Comparison of ENCODE assay signal across 16 cellular contexts in genomic region chr21:45994086-45994661, GRCh38. TPM values are rescaled to one million over a fixed set of nuclear protein-coding genes. Genes with fewer than 3 reads are reported as not detected.
DNase-seq lines count a peak whose midpoint lies in the region; ATAC-seq and TF ChIP-seq lines count a peak whose summit lies in the region.
"Had no signal": no experiment of that assay in that cellular context is flagged by ENCODE, and none has a peak within 500 bp of the region (broad histone marks: within the 10 kb centered on the region; RNA-seq: fewer than 3 reads in every experiment).

No MANE protein-coding gene starts in this region.

- H3K9me3 ChIP-seq in HCT116 (ENCODE audit: control insufficient read depth in 1 of 2, insufficient read depth in 1 of 2, low read depth in 1 of 2, low read length in 2 of 2) (no peaks in the 10 kb centered on the region), stomach (no peaks in the 10 kb centered on the region)
- H3K9me3 ChIP-seq: pancreas had no signal

- POLR2A ChIA-PET in HCT116 (lab: Charles Lee): no interaction called here

- no peaks in the 10 kb centered on the region for H3K79me2 ChIP-seq in HCT116 (ENCODE audit: insufficient read depth, low read length)

- no TSS peak for BruUV-seq in HCT116 (replicated peaks; lab: Mats Ljungman, UMichigan)

- no peak for TF ChIP-seq POLR2A in HCT116 (IDR thresholded peaks at IDR 0.05; ENCODE audit: borderline replicate concordance, extremely low read depth, insufficient read depth, insufficient read length)
- TF ChIP-seq POLR2A in stomach (IDR thresholded peaks at IDR 0.05): no peak

- H3K27me3 Mint-ChIP-seq in chondrocyte (ENCODE audit: low read depth): no peaks in the 10 kb centered on the region
- H3K27me3 Mint-ChIP-seq: activated CD4-positive, alpha-beta memory T cell treated with anti-CD3 and anti-CD28 coated beads, Interleukin-2, amount 10 ng/mL, durations not matched to agents 7 days and 5 days; activated naive CD8-positive, alpha-beta T cell had no signal

- peaks cover 0 to 4% of the 10 kb centered on the region in 2 experiments; a peak in 2 of 4 replicates for H3K36me3 ChIP-seq in HCT116 (ENCODE audit: control insufficient read depth in 1 of 2, insufficient read depth in 2 of 2, low read length in 2 of 2)
- peaks cover 32 to 99% (median 87%) of the 10 kb centered on the region in 4 donors for H3K36me3 ChIP-seq in stomach
- H3K36me3 ChIP-seq: pancreas had no signal

- no peak for TF ChIP-seq RAD21 in HCT116 (IDR thresholded peaks at IDR 0.05; ENCODE audit: low read depth)

- TF ChIP-seq EP300 in stomach (IDR thresholded peaks at IDR 0.05): no peak

- H3K27ac ChIP-seq in HCT116 (ENCODE audit: low read depth, low read length): peak overlapping the region; percentile 78; the same call in 1 of the 2 replicates
- peak overlapping the region in 4 of 5 donors; percentile 36 to 72 (median 62) for H3K27ac ChIP-seq in stomach
- H3K27ac ChIP-seq: HL-60, pancreas had no signal

- CTCF ChIA-PET in HCT116 (lab: Charles Lee): no interaction called here

- peaks cover 21 to 23% of the 10 kb centered on the region in 2 experiments for H3K4me1 ChIP-seq in HCT116 (ENCODE audit: control insufficient read depth in 1 of 2, insufficient read depth in 2 of 2, low read length in 2 of 2)
- H3K4me1 ChIP-seq in stomach: peaks cover 0 to 18% (median 8%) of the 10 kb centered on the region in 4 donors
- H3K4me1 ChIP-seq: pancreas had no signal

- no peak overlapping the region for H3K27ac Mint-ChIP-seq in chondrocyte (ENCODE audit: unreplicated experiment)
- H3K27ac Mint-ChIP-seq: activated CD4-positive, alpha-beta memory T cell treated with anti-CD3 and anti-CD28 coated beads, Interleukin-2, amount 10 ng/mL, durations not matched to agents 7 days and 5 days; activated naive CD8-positive, alpha-beta T cell; CD8-positive, alpha-beta memory T cell had no signal

- TF ChIP-seq CTCF in HCT116 (IDR thresholded peaks at IDR 0.05 in 2 of 3, conservative IDR thresholded peaks at IDR 0.05 in 1 of 3; ENCODE audit: borderline replicate concordance in 1 of 3, insufficient read depth in 1 of 3, low read depth in 2 of 3, low read length in 2 of 3): no peak
- TF ChIP-seq CTCF in chondrocyte (IDR thresholded peaks at IDR 0.05): no peak
- TF ChIP-seq CTCF in stomach (IDR thresholded peaks at IDR 0.05): no peak

- H3K9me2 ChIP-seq in HCT116 (ENCODE audit: insufficient read depth): no peaks in the 10 kb centered on the region

- no peak for ATAC-seq in HCT116
- ATAC-seq in left colon: no peak
- ATAC-seq in GM18858 (IDR thresholded peaks at IDR 0.05; ENCODE audit: unreplicated experiment): no peak
- ATAC-seq: pancreas had no signal

- RAD21 ChIA-PET in HCT116 (lab: Charles Lee; ENCODE audit: low non-redundant PET in 1 of 2, low total read pairs in 2 of 2, uncharacterized antibody in 2 of 2, unreplicated experiment in 2 of 2): no interaction called here

- H3K27me3 ChIP-seq in HCT116 (ENCODE audit: insufficient read depth, low read length) (no peaks in the 10 kb centered on the region), stomach (no peaks in the 10 kb centered on the region)
- H3K27me3 ChIP-seq: pancreas had no signal

- no peak overlapping the region for H2AFZ ChIP-seq in HCT116 (ENCODE audit: low read depth, low read length, poor library complexity, severe bottlenecking)
- H2AFZ ChIP-seq: PC-9 had no signal

- intact Hi-C loops in HCT116 (cut with micrococcal nuclease) (no loop called here), left colon (cut with DNase I, micrococcal nuclease) (no loop called here), stomach (cut with DNase I; ENCODE audit: low total_unique reads) (loop anchor here (10.0 kb wide), 2 partner anchors 61 to 131 kb away; no protein-coding TSS in a partner anchor)

- no peaks in the 10 kb centered on the region for H3K9me3 Mint-ChIP-seq in chondrocyte (ENCODE audit: low read depth)
- H3K9me3 Mint-ChIP-seq: activated CD4-positive, alpha-beta memory T cell treated with anti-CD3 and anti-CD28 coated beads, Interleukin-2, amount 10 ng/mL, durations not matched to agents 7 days and 5 days; CD8-positive, alpha-beta memory T cell had no signal

- no peak overlapping the region for H3K9ac ChIP-seq in HCT116 (ENCODE audit: low read length)

- peaks cover 4% of the 10 kb centered on the region for H3K4me1 Mint-ChIP-seq in chondrocyte (ENCODE audit: low read depth)
- H3K4me1 Mint-ChIP-seq: activated CD4-positive, alpha-beta memory T cell treated with anti-CD3 and anti-CD28 coated beads, Interleukin-2, amount 10 ng/mL, durations not matched to agents 7 days and 5 days; CD8-positive, alpha-beta memory T cell had no signal

- 87 to 93% (median 89%) methylated on average over 22 to 24 of the region's 24 CpGs for WGBS in stomach, 5 donors

- no peak overlapping the region for H3K4me3 ChIP-seq in HCT116 (replicated peaks in 1 of 2; ENCODE audit: low read depth in 1 of 2, low read length in 2 of 2)
- H3K4me3 ChIP-seq in stomach: no peak overlapping the region
- H3K4me3 ChIP-seq: pancreas, PC-9 had no signal

- no peak overlapping the region for H3K4me2 ChIP-seq in HCT116 (ENCODE audit: low read length)
- H3K4me2 ChIP-seq: PC-9 had no signal

- no peak overlapping the region for H3K4me3 Mint-ChIP-seq in chondrocyte (ENCODE audit: unreplicated experiment)
- H3K4me3 Mint-ChIP-seq: activated CD4-positive, alpha-beta memory T cell treated with anti-CD3 and anti-CD28 coated beads, Interleukin-2, amount 10 ng/mL, durations not matched to agents 7 days and 5 days; activated naive CD8-positive, alpha-beta T cell; CD8-positive, alpha-beta memory T cell had no signal

- H4K20me1 ChIP-seq in HCT116 (ENCODE audit: insufficient read depth): no peaks in the 10 kb centered on the region

- DNase-seq in HCT116 (ENCODE audit: low read depth, low spot score) (no peak), chondrocyte (ENCODE audit: low spot score) (peak; percentile 71), left colon (peak; percentile 2 to 21), stomach (peak; percentile 17), retina (no peak), NCI-H1694 treated with DMSO at 0.1 percent for 48 hours (lab: John Stamatoyannopoulos, UW) (no peak), cerebellar nuclear complex (lab: John Stamatoyannopoulos, UW) (no peak)
- DNase-seq: activated CD4-positive, alpha-beta memory T cell treated with anti-CD3 and anti-CD28 coated beads, Interleukin-2, amount 10 ng/mL, durations not matched to agents 7 days and 5 days; PC-9; stimulated activated CD4-positive, alpha-beta T cell treated with anti-CD3 and anti-CD28 coated beads, Interleukin-4, amount 100 ng/mL, for 24 hours; stimulated activated naive CD4-positive, alpha-beta T cell treated with Interleukin-2 at 50 U/mL for 16 hours had no signal

- H3K36me3 Mint-ChIP-seq in chondrocyte (ENCODE audit: low read depth): peaks cover 12% of the 10 kb centered on the region
- H3K36me3 Mint-ChIP-seq: activated naive CD8-positive, alpha-beta T cell; CD8-positive, alpha-beta memory T cell had no signal

TF ChIP-seq in HCT116, 20 proteins besides CTCF, POLR2A, EP300 and RAD21 (continues in another document):
- no peak for TF ChIP-seq EZH2 (IDR thresholded peaks at IDR 0.05)
- TF ChIP-seq TCF7L2 (IDR thresholded peaks at IDR 0.05; ENCODE audit: borderline replicate concordance, extremely low read depth, insufficient read depth, insufficient read length): no peak
- TF ChIP-seq EGR1 (IDR thresholded peaks at IDR 0.05; ENCODE audit: low read depth): no peak
- no peak for TF ChIP-seq ATF3 (IDR thresholded peaks at IDR 0.05)
- no peak for TF ChIP-seq ZNF274 (IDR thresholded peaks at IDR 0.05; ENCODE audit: low read depth, low read length)
- TF ChIP-seq ELF1 (IDR thresholded peaks at IDR 0.05; ENCODE audit: borderline replicate concordance, low read depth): no peak
- no peak for TF ChIP-seq ZFX (IDR thresholded peaks at IDR 0.05)
- TF ChIP-seq FOSL1 (IDR thresholded peaks at IDR 0.05; ENCODE audit: low read depth): no peak
- no peak for TF ChIP-seq YY1 (IDR thresholded peaks at IDR 0.05; ENCODE audit: extremely low read depth, insufficient replicate concordance, low read depth, low read length)
- no peak for TF ChIP-seq EZH2phosphoT487 (IDR thresholded peaks at IDR 0.05; ENCODE audit: borderline replicate concordance)
- no peak for TF ChIP-seq CBX3 (IDR thresholded peaks at IDR 0.05; ENCODE audit: low read depth)
- no peak for TF ChIP-seq CEBPB (IDR thresholded peaks at IDR 0.05; ENCODE audit: low read depth)
- no peak for TF ChIP-seq MAX (IDR thresholded peaks at IDR 0.05)

RNA-seq across cellular contexts. Expression of gene COL6A1, which starts 12.6 kb away (rescaled TPM):
- total RNA-seq in HCT116 (2021; ENCODE audit: unreplicated experiment) (87.5 TPM), chondrocyte (994 to 1,063 TPM (median 1,052 TPM) in 3 replicates), left colon (100 to 1,000 TPM in 1 of 2 donors, 10 to 100 TPM in 1; 32.2 to 111 TPM), stomach (100 to 1,000 TPM; 147 to 756 (median 342) TPM)
- 96.4 and 117 TPM in 2 replicates for polyA plus RNA-seq in HCT116 (2012)
- 100 to 1,000 TPM in 1 of 3 donors, 10 to 100 TPM in 2; 63.2 to 174 (median 73.6) TPM for polyA plus RNA-seq in stomach

Comparison
In these comparisons a context has a peak if more than half of its experiments do, and no peak if none do; other contexts are left out.
1. DNase-seq: peak in chondrocyte (single experiment), left colon (2 of 2) and stomach (single experiment); none in HCT116 (single experiment), retina (single experiment), NCI-H1694 treated with DMSO at 0.1 percent for 48 hours (single experiment) and cerebellar nuclear complex (0 of 2).